Comparison of ENCODE assay signal across 9 cellular contexts in genomic region chr12:31875609-31875964, GRCh38.
DNase-seq lines count a peak whose midpoint lies in the region; ATAC-seq and TF ChIP-seq lines count a peak whose summit lies in the region.
"Had no signal": no experiment of that assay in that cellular context is flagged by ENCODE, and none has a peak within 500 bp of the region (broad histone marks: within the 10 kb centered on the region; RNA-seq: fewer than 3 reads in every experiment).

No MANE protein-coding gene starts in this region.

- H3K9me3 Mint-ChIP-seq in activated naive CD8-positive, alpha-beta T cell treated with anti-CD3 and anti-CD28 coated beads, Interleukin-2, amount 10 ng/mL, durations not matched to agents 7 days and 5 days = peaks cover 18% of the 10 kb centered on the region
- peaks cover 0 to 6% (median 3%) of the 10 kb centered on the region in 7 donors for H3K9me3 Mint-ChIP-seq in naive B cell

- peak overlapping the region; percentile 27; the same call in 1 of the 2 replicates for H3K9ac ChIP-seq in BLaER1

- H3K36me3 Mint-ChIP-seq in activated naive CD8-positive, alpha-beta T cell treated with anti-CD3 and anti-CD28 coated beads, Interleukin-2, amount 10 ng/mL, durations not matched to agents 7 days and 5 days = peaks cover 35% of the 10 kb centered on the region
- peaks cover 35 to 65% of the 10 kb centered on the region in 2 donors for H3K36me3 Mint-ChIP-seq in naive B cell

- peaks cover 16% of the 10 kb centered on the region for H3K4me1 Mint-ChIP-seq in activated naive CD8-positive, alpha-beta T cell treated with anti-CD3 and anti-CD28 coated beads, Interleukin-2, amount 10 ng/mL, durations not matched to agents 7 days and 5 days
- peaks cover 75 to 91% (median 76%) of the 10 kb centered on the region in 3 donors for H3K4me1 Mint-ChIP-seq in naive B cell

- no peaks in the 10 kb centered on the region for H4K20me1 ChIP-seq in BLaER1

- WGBS in gastroesophageal sphincter (ENCODE audit: low coverage in 1 of 2), 2 donors = 80 to 82% methylated on average over 4 of the region's 8 CpGs

- peak overlapping the region; percentile 99 for H3K27ac Mint-ChIP-seq in activated naive CD8-positive, alpha-beta T cell treated with anti-CD3 and anti-CD28 coated beads, Interleukin-2, amount 10 ng/mL, durations not matched to agents 7 days and 5 days
- peak overlapping the region; percentile 100 for H3K27ac Mint-ChIP-seq in naive B cell

- H3K4me1 ChIP-seq in BLaER1 (peaks cover 39% of the 10 kb centered on the region), gastroesophageal sphincter (peaks cover 0 to 5% (median 0%) of the 10 kb centered on the region in 3 donors)

- peak; percentile 13 for ATAC-seq in GM19035 (IDR thresholded peaks at IDR 0.05; ENCODE audit: unreplicated experiment)
- ATAC-seq in activated naive CD8-positive, alpha-beta T cell treated with anti-CD3 and anti-CD28 coated beads, Interleukin-2, amount 10 ng/mL, durations not matched to agents 7 days and 5 days (ENCODE audit: low read depth) = no peak
- no peak for ATAC-seq in naive B cell (ENCODE audit: low read depth in 2 of 2)
- no peak for ATAC-seq in gastroesophageal sphincter
- ATAC-seq in HG02938 (IDR thresholded peaks at IDR 0.05; ENCODE audit: unreplicated experiment) = no peak
- ATAC-seq in GM21447 (IDR thresholded peaks at IDR 0.05; ENCODE audit: unreplicated experiment) = no peak

- H3K9me3 ChIP-seq in BLaER1 = peaks cover 85% of the 10 kb centered on the region
- no peaks in the 10 kb centered on the region for H3K9me3 ChIP-seq in gastroesophageal sphincter

- TF ChIP-seq EP300 in gastroesophageal sphincter (IDR thresholded peaks at IDR 0.05) = no peak

- H3K36me3 ChIP-seq in BLaER1 = no peaks in the 10 kb centered on the region
- no peaks in the 10 kb centered on the region for H3K36me3 ChIP-seq in gastroesophageal sphincter

- TF ChIP-seq CTCF in gastroesophageal sphincter (IDR thresholded peaks at IDR 0.05) = no peak

- H3K27me3 ChIP-seq in BLaER1 (no peaks in the 10 kb centered on the region), gastroesophageal sphincter (no peaks in the 10 kb centered on the region)

- no peaks in the 10 kb centered on the region for H3K27me3 Mint-ChIP-seq in activated naive CD8-positive, alpha-beta T cell treated with anti-CD3 and anti-CD28 coated beads, Interleukin-2, amount 10 ng/mL, durations not matched to agents 7 days and 5 days
- no peaks in the 10 kb centered on the region for H3K27me3 Mint-ChIP-seq in naive B cell

- H3K4me2 ChIP-seq in BLaER1 = peak overlapping the region; percentile 58

- H3K4me3 Mint-ChIP-seq in activated naive CD8-positive, alpha-beta T cell treated with anti-CD3 and anti-CD28 coated beads, Interleukin-2, amount 10 ng/mL, durations not matched to agents 7 days and 5 days = peak overlapping the region; percentile 74
- peak overlapping the region; percentile 62 to 89 (median 80) for H3K4me3 Mint-ChIP-seq in naive B cell

- peak overlapping the region; percentile 78 for H3K27ac ChIP-seq in BLaER1
- H3K27ac ChIP-seq in gastroesophageal sphincter = peak overlapping the region in 1 of 4 donors; percentile 60

- POLR2A ChIA-PET in activated naive CD8-positive, alpha-beta T cell treated with anti-CD3 and anti-CD28 coated beads, Interleukin-2, amount 10 ng/mL, durations not matched to agents 7 days and 5 days (lab: Charles Lee) = interaction anchor here (0.8 to 2.0 kb wide), 5 partner anchors 20 to 147 kb away, joined by 3 to 10 read pairs (median 3); partner anchors contain the start of genes AMN1 and RESF1

- DNase-seq in activated naive CD8-positive, alpha-beta T cell treated with anti-CD3 and anti-CD28 coated beads, Interleukin-2, amount 10 ng/mL, durations not matched to agents 7 days and 5 days = no peak
- no peak for DNase-seq in naive B cell
- DNase-seq in stimulated activated CD4-positive, alpha-beta T cell treated with anti-CD3 and anti-CD28 coated beads, Interleukin-4, amount 100 ng/mL, for 4 hours = no peak
- DNase-seq: NCI-H2029 treated with DMSO at 0.1 percent for 48 hours had no signal

- no peak for TF ChIP-seq POLR2A in gastroesophageal sphincter (IDR thresholded peaks at IDR 0.05)

- H3K4me3 ChIP-seq in BLaER1 = 0 out of 2 replicates have a peak overlapping the region, but pooled peaks have one; percentile 14
- no peak overlapping the region for H3K4me3 ChIP-seq in gastroesophageal sphincter
